Comparison of ENCODE assay signal across 1 cellular context in the genomic region with DNA sequence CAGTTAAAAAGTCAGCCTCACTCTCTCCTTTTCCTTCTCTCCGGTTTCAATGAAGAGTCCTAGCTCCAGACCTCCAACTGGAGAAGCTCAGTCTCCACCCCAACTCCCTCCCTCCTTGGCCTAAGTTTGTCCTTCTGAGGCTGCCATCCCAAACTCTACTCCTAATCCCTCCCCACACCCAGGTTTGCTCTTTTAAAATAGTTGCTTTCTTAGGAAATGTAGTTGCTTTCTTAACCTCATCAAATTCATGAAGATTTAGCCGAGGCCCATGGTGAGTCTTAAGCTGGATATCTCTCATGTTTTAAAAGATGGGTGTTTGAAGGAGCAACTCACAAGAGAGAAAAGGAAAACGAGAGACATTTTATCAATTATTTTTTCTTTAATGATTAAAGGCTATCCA.
TF ChIP-seq lines count a peak whose summit lies in the region.

No MANE protein-coding gene starts in this region.

TF ChIP-seq in K562, 482 proteins besides CTCF, POLR2A, EP300 and RAD21:
- TF ChIP-seq, protein P1, sequence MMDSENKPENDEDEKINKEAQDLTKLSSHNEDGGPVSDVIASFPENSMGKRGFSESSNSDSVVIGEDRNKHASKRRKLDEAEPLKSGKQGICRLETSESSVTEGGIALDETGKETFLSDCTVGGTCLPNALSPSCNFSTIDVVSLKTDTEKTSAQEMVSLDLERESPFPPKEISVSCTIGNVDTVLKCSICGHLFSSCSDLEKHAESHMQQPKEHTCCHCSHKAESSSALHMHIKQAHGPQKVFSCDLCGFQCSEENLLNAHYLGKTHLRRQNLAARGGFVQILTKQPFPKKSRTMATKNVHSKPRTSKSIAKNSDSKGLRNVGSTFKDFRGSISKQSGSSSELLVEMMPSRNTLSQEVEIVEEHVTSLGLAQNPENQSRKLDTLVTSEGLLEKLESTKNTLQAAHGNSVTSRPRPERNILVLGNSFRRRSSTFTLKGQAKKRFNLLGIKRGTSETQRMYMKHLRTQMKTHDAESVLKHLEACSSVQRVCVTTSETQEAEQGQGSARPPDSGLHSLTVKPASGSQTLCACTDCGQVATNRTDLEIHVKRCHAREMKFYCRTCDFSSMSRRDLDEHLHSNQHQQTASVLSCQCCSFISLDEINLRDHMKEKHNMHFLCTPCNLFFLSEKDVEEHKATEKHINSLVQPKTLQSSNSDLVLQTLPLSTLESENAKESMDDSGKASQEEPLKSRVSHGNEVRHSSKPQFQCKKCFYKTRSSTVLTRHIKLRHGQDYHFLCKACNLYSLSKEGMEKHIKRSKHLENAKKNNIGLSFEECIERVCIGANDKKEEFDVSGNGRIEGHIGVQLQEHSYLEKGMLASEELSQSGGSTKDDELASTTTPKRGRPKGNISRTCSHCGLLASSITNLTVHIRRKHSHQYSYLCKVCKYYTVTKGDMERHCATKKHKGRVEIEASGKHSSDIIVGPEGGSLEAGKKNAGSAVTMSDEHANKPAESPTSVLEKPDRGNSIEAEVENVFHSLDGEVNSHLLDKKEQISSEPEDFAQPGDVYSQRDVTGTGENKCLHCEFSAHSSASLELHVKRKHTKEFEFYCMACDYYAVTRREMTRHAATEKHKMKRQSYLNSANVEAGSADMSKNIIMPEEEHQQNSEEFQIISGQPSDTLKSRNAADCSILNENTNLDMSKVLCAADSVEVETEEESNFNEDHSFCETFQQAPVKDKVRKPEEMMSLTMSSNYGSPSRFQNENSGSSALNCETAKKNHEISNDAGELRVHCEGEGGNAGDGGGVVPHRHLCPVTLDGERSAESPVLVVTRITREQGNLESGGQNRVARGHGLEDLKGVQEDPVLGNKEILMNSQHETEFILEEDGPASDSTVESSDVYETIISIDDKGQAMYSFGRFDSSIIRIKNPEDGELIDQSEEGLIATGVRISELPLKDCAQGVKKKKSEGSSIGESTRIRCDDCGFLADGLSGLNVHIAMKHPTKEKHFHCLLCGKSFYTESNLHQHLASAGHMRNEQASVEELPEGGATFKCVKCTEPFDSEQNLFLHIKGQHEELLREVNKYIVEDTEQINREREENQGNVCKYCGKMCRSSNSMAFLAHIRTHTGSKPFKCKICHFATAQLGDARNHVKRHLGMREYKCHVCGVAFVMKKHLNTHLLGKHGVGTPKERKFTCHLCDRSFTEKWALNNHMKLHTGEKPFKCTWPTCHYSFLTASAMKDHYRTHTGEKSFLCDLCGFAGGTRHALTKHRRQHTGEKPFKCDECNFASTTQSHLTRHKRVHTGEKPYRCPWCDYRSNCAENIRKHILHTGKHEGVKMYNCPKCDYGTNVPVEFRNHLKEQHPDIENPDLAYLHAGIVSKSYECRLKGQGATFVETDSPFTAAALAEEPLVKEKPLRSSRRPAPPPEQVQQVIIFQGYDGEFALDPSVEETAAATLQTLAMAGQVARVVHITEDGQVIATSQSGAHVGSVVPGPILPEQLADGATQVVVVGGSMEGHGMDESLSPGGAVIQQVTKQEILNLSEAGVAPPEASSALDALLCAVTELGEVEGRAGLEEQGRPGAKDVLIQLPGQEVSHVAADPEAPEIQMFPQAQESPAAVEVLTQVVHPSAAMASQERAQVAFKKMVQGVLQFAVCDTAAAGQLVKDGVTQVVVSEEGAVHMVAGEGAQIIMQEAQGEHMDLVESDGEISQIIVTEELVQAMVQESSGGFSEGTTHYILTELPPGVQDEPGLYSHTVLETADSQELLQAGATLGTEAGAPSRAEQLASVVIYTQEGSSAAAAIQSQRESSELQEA (IDR thresholded peaks at IDR 0.05; ENCODE audit: low read depth) = peak; percentile 91
- TF ChIP-seq KLF16 (IDR thresholded peaks at IDR 0.05) (0 out of 2 replicates have a peak, but pooled peaks have one; percentile 23), MTA3 (IDR thresholded peaks at IDR 0.05; ENCODE audit: borderline replicate concordance) (peak; percentile 89), MAZ (CRISPR knock-in tag; conservative IDR thresholded peaks at IDR 0.05 in 1 of 2, IDR thresholded peaks at IDR 0.05 in 1 of 2) (peak in 1 of 2 experiments; percentile 73; a peak in 2 of 4 replicates), TOE1 (IDR thresholded peaks at IDR 0.05; ENCODE audit: borderline replicate concordance) (0 out of 2 replicates have a peak, but pooled peaks have one; percentile 21), TOE1 (CRISPR knock-in tag; IDR thresholded peaks at IDR 0.05; ENCODE audit: borderline replicate concordance, low read depth) (no peak), YY1 (IDR thresholded peaks at IDR 0.05; ENCODE audit: borderline replicate concordance in 1 of 3, control insufficient read depth in 1 of 3, extremely low read depth in 1 of 3, insufficient read depth in 3 of 3, insufficient read length in 1 of 3, insufficient replicate concordance in 2 of 3, low read depth in 1 of 3, low read length in 2 of 3) (peak in 1 of 3 experiments; percentile 36), PHF8 (IDR thresholded peaks at IDR 0.05; ENCODE audit: borderline replicate concordance, low read length) (peak; percentile 11; the same call in 1 of the 2 replicates), SMARCA5 (IDR thresholded peaks at IDR 0.05) (no peak), ZFP1 (CRISPR knock-in tag; IDR thresholded peaks at IDR 0.05) (no peak), ZNF184 (CRISPR knock-in tag; IDR thresholded peaks at IDR 0.05) (no peak), BRF1 (IDR thresholded peaks at IDR 0.05; ENCODE audit: borderline replicate concordance, extremely low read depth, insufficient read length) (no peak), TAF1 (IDR thresholded peaks at IDR 0.05; ENCODE audit: control insufficient read depth, extremely low read depth, insufficient read depth, low read length, severe bottlenecking) (peak; percentile 21), MEIS2 (IDR thresholded peaks at IDR 0.05; ENCODE audit: partially characterized antibody) (no peak)
- TF ChIP-seq, protein P2, sequence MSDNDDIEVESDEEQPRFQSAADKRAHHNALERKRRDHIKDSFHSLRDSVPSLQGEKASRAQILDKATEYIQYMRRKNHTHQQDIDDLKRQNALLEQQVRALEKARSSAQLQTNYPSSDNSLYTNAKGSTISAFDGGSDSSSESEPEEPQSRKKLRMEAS (CRISPR knock-in tag; IDR thresholded peaks at IDR 0.05) = no peak
- TF ChIP-seq, protein P3, sequence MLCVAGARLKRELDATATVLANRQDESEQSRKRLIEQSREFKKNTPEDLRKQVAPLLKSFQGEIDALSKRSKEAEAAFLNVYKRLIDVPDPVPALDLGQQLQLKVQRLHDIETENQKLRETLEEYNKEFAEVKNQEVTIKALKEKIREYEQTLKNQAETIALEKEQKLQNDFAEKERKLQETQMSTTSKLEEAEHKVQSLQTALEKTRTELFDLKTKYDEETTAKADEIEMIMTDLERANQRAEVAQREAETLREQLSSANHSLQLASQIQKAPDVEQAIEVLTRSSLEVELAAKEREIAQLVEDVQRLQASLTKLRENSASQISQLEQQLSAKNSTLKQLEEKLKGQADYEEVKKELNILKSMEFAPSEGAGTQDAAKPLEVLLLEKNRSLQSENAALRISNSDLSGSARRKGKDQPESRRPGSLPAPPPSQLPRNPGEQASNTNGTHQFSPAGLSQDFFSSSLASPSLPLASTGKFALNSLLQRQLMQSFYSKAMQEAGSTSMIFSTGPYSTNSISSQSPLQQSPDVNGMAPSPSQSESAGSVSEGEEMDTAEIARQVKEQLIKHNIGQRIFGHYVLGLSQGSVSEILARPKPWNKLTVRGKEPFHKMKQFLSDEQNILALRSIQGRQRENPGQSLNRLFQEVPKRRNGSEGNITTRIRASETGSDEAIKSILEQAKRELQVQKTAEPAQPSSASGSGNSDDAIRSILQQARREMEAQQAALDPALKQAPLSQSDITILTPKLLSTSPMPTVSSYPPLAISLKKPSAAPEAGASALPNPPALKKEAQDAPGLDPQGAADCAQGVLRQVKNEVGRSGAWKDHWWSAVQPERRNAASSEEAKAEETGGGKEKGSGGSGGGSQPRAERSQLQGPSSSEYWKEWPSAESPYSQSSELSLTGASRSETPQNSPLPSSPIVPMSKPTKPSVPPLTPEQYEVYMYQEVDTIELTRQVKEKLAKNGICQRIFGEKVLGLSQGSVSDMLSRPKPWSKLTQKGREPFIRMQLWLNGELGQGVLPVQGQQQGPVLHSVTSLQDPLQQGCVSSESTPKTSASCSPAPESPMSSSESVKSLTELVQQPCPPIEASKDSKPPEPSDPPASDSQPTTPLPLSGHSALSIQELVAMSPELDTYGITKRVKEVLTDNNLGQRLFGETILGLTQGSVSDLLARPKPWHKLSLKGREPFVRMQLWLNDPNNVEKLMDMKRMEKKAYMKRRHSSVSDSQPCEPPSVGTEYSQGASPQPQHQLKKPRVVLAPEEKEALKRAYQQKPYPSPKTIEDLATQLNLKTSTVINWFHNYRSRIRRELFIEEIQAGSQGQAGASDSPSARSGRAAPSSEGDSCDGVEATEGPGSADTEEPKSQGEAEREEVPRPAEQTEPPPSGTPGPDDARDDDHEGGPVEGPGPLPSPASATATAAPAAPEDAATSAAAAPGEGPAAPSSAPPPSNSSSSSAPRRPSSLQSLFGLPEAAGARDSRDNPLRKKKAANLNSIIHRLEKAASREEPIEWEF (CRISPR knock-in tag; IDR thresholded peaks at IDR 0.05) = no peak
- TF ChIP-seq, protein P4, sequence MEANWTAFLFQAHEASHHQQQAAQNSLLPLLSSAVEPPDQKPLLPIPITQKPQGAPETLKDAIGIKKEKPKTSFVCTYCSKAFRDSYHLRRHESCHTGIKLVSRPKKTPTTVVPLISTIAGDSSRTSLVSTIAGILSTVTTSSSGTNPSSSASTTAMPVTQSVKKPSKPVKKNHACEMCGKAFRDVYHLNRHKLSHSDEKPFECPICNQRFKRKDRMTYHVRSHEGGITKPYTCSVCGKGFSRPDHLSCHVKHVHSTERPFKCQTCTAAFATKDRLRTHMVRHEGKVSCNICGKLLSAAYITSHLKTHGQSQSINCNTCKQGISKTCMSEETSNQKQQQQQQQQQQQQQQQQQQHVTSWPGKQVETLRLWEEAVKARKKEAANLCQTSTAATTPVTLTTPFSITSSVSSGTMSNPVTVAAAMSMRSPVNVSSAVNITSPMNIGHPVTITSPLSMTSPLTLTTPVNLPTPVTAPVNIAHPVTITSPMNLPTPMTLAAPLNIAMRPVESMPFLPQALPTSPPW (CRISPR knock-in tag; IDR thresholded peaks at IDR 0.05) = 0 out of 2 replicates have a peak, but pooled peaks have one; percentile 13
- TF ChIP-seq, protein P5, sequence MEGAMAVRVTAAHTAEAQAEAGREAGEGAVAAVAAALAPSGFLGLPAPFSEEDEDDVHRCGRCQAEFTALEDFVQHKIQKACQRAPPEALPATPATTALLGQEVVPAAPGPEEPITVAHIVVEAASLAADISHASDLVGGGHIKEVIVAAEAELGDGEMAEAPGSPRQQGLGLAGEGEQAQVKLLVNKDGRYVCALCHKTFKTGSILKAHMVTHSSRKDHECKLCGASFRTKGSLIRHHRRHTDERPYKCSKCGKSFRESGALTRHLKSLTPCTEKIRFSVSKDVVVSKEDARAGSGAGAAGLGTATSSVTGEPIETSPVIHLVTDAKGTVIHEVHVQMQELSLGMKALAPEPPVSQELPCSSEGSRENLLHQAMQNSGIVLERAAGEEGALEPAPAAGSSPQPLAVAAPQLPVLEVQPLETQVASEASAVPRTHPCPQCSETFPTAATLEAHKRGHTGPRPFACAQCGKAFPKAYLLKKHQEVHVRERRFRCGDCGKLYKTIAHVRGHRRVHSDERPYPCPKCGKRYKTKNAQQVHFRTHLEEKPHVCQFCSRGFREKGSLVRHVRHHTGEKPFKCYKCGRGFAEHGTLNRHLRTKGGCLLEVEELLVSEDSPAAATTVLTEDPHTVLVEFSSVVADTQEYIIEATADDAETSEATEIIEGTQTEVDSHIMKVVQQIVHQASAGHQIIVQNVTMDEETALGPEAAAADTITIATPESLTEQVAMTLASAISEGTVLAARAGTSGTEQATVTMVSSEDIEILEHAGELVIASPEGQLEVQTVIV (CRISPR knock-in tag; IDR thresholded peaks at IDR 0.05; ENCODE audit: borderline replicate concordance) = no peak
TF ChIP-seq in K562: peak in this region for 9.
